ENCODE assay signal across 22 cellular contexts in genomic region chr2:96105994-96106393, GRCh38. TPM values are rescaled to one million over a fixed set of nuclear protein-coding genes. Genes with fewer than 3 reads are reported as not detected.
"Had no signal": no experiment of that assay in that cellular context is flagged by ENCODE, and none has a peak within 500 bp of the region (broad histone marks: within the 10 kb centered on the region; RNA-seq: fewer than 3 reads in every experiment).

No MANE protein-coding gene starts in this region.

- H3K27ac Mint-ChIP-seq: neural progenitor cell, type B pancreatic cell had no signal

- H3K4me3 Mint-ChIP-seq: naive thymus-derived CD8-positive, alpha-beta T cell; neural progenitor cell; type B pancreatic cell had no signal

- H3K36me3 Mint-ChIP-seq: neural progenitor cell, type B pancreatic cell had no signal

- H3K27ac ChIP-seq: esophagus squamous epithelium, gastroesophageal sphincter, neural progenitor cell, parathyroid adenoma, prostate gland, suprapubic skin, thyroid gland, uterus had no signal

- H3K4me3 ChIP-seq: esophagus squamous epithelium, gastroesophageal sphincter, mucosa of descending colon, neural progenitor cell, prostate gland, suprapubic skin, thyroid gland, uterus had no signal

- H3K4me2 ChIP-seq: neural progenitor cell had no signal

- H3K27me3 ChIP-seq: neural progenitor cell, thyroid gland, uterus had no signal

- H3K9ac ChIP-seq: neural progenitor cell, parathyroid adenoma had no signal

- H3K27me3 Mint-ChIP-seq: type B pancreatic cell had no signal

- FAIRE-seq: small intestine had no signal

- ATAC-seq: gastroesophageal sphincter; left colon; mucosa of descending colon; naive thymus-derived CD8-positive, alpha-beta T cell; stimulated activated naive CD8-positive, alpha-beta T cell treated with anti-CD3 and anti-CD28 coated beads, Interleukin-15, Interleukin-2, amounts not matched to agents 100 U/mL and 50 U/mL, for 24 hours had no signal

- DNase-seq: esophagus squamous epithelium; foreskin fibroblast; glutamatergic neuron; mammary epithelial cell; occipital lobe; small intestine; stimulated activated CD4-positive, alpha-beta T cell treated with anti-CD3 and anti-CD28 coated beads, Interleukin-12 subunit alpha, Interleukin-12 subunit beta, amount 100 ng/mL, for 4 hours; stimulated activated naive CD8-positive, alpha-beta T cell treated with anti-CD3 and anti-CD28 coated beads, Interleukin-15, Interleukin-2, amounts not matched to agents 100 U/mL and 50 U/mL, for 24 hours; thyroid gland; uterus had no signal

- H3K4me1 ChIP-seq: parathyroid adenoma, prostate gland, suprapubic skin, uterus had no signal

- H3K79me2 ChIP-seq: parathyroid adenoma had no signal

- H2AFZ ChIP-seq: neural progenitor cell, parathyroid adenoma had no signal

- H3K9me3 ChIP-seq: prostate gland, thyroid gland had no signal

- H3K36me3 ChIP-seq: esophagus squamous epithelium, gastroesophageal sphincter, neural progenitor cell, prostate gland, suprapubic skin, thyroid gland, uterus had no signal

RNA-seq across cellular contexts. Expression of gene ADRA2B, which starts 10.4 kb away (rescaled TPM):
- total RNA-seq: occipital lobe, renal cortical epithelial cell had no signal
- polyA plus RNA-seq: naive thymus-derived CD8-positive, alpha-beta T cell had no signal

RNA-seq across cellular contexts. Expression of gene ASTL, which starts 32.3 kb away (rescaled TPM):
- total RNA-seq: epithelial cell of proximal tubule, gastroesophageal sphincter, kidney epithelial cell, mucosa of descending colon, occipital lobe, renal cortical epithelial cell, thyroid gland, uterus had no signal
- polyA plus RNA-seq: mammary epithelial cell, small intestine had no signal
